In genomic region chr3:53493997-53494791, GRCh38 we compare ENCODE assay signal across 7 cellular contexts. TPM values are rescaled to one million over a fixed set of nuclear protein-coding genes. Genes with fewer than 3 reads are reported as not detected.
DNase-seq lines count a peak whose midpoint lies in the region; ATAC-seq, FAIRE-seq and TF ChIP-seq lines count a peak whose summit lies in the region.

CACNA1D (plus strand) TSS chr3:53494611; CDS start chr3:53495167, 556 bp downstream.

- H3K27me3 ChIP-seq in body of pancreas = no peaks in the 10 kb centered on the region

- intact Hi-C loops in body of pancreas (cut with DNase I) = no loop called here
- intact Hi-C loops in kidney (cut with DNase I) = no loop called here

- peak; percentile 78 for ATAC-seq in body of pancreas

- H3K4me3 ChIP-seq in body of pancreas (peak within 1 kb of the TSS; percentile 0 to 71), kidney (ENCODE audit: low read length in 2 of 2) (peak within 1 kb of the TSS; percentile 50 to 59)

- no peaks in the 10 kb centered on the region for H3K36me3 ChIP-seq in body of pancreas (replicated peaks in 1 of 2; ENCODE audit: insufficient read depth in 1 of 2, low read depth in 2 of 2)
- no peaks in the 10 kb centered on the region for H3K36me3 ChIP-seq in kidney (ENCODE audit: control insufficient read depth in 1 of 2, insufficient read depth in 2 of 2, low read length in 2 of 2)

- DNase-seq in GM03348 (ENCODE audit: low spot score) (peak; percentile 62), NCI-H1105 treated with DMSO at 0.1 percent for 48 hours (lab: John Stamatoyannopoulos, UW) (peak; percentile 44), body of pancreas (peak; percentile 69 to 82 (median 79)), kidney (peak; percentile 85), DMS114 treated with DMSO at 0.1 percent for 48 hours (lab: John Stamatoyannopoulos, UW; ENCODE audit: unreplicated experiment) (no peak)
- DNase-seq in stimulated activated CD8-positive, alpha-beta memory T cell treated with anti-CD3 and anti-CD28 coated beads, Interleukin-4, amount 100 ng/mL, for 48 hours = peak; percentile 26
- DNase-seq in effector CD4-positive, alpha-beta T cell = no peak

- 1 to 3% methylated on average over 8 to 111 of the region's 120 CpGs for WGBS in body of pancreas, 2 donors

- no peak for FAIRE-seq in kidney (lab: Jason Lieb, UNC)

- H3K9me3 ChIP-seq in body of pancreas (no peaks in the 10 kb centered on the region), kidney (ENCODE audit: control insufficient read depth in 1 of 2, low read length in 2 of 2) (no peaks in the 10 kb centered on the region)

- H3K27ac ChIP-seq in body of pancreas = peak within 1 kb of the TSS; percentile 50 to 83 (median 72)
- peak within 1 kb of the TSS; percentile 32 to 56 for H3K27ac ChIP-seq in kidney (ENCODE audit: low read depth in 2 of 2, low read length in 2 of 2)

- peak in 2 of 3 donors; percentile 51 to 54 for TF ChIP-seq POLR2A in body of pancreas (IDR thresholded peaks at IDR 0.05)

- peaks cover 19% of the 10 kb centered on the region for H3K4me1 ChIP-seq in body of pancreas
- H3K4me1 ChIP-seq in kidney (ENCODE audit: control insufficient read depth in 1 of 2, insufficient read depth in 1 of 2, low read depth in 1 of 2, low read length in 2 of 2) = peaks cover 7 to 11% of the 10 kb centered on the region in 2 donors

- peak within 1 kb of the TSS in 1 of 2 donors; percentile 40 for H3K9ac ChIP-seq in kidney (ENCODE audit: low read length in 2 of 2)

- TF ChIP-seq CTCF in body of pancreas (IDR thresholded peaks at IDR 0.05) (no peak), kidney (IDR thresholded peaks at IDR 0.05; ENCODE audit: borderline replicate concordance, extremely low read depth, insufficient read depth) (no peak)

RNA-seq across cellular contexts. Expression of gene CACNA1D, which starts in this region (rescaled TPM):
- total RNA-seq in body of pancreas = 10 to 100 TPM in 1 of 2 donors, 1 to 10 TPM in 1; 9.9 to 20.4 TPM
- total RNA-seq in kidney = 35.7 TPM
- polyA plus RNA-seq in kidney (ENCODE audit: insufficient read depth, low read depth, low replicate concordance) = 3.7 TPM

Comparison
In these comparisons a context has a peak if more than half of its experiments do, and no peak if none do; other contexts are left out.
1. DNase-seq: peak in GM03348 (single experiment), NCI-H1105 treated with DMSO at 0.1 percent for 48 hours (single experiment), body of pancreas (4 of 4), kidney (single experiment) and stimulated activated CD8-positive, alpha-beta memory T cell treated with anti-CD3 and anti-CD28 coated beads, Interleukin-4, amount 100 ng/mL, for 48 hours (single experiment); none in DMS114 treated with DMSO at 0.1 percent for 48 hours (single experiment) and effector CD4-positive, alpha-beta T cell (single experiment).